19 cellular contexts compared by ENCODE assay signal in genomic region chr13:90956036-90956435, GRCh38.
A peak's percentile ranks its signal among the peaks of the same experiment; 100 is the strongest.
DNase-seq lines count a peak whose midpoint lies in the region; ATAC-seq and TF ChIP-seq lines count a peak whose summit lies in the region.
"Had no signal": no experiment of that assay in that cellular context is flagged by ENCODE, and none has a peak within 500 bp of the region (broad histone marks: within the 10 kb centered on the region; RNA-seq: fewer than 3 reads in every experiment).

No MANE protein-coding gene starts in this region.

- H3K9me2 ChIP-seq in neural cell (ENCODE audit: insufficient read depth, low read length) = no peaks in the 10 kb centered on the region

- H3K4me3 ChIP-seq in body of pancreas (no peak overlapping the region), neural cell (ENCODE audit: low read length) (no peak overlapping the region), uterus (no peak overlapping the region)
- H3K4me3 ChIP-seq: Peyer's patch had no signal

- peaks cover 8% of the 10 kb centered on the region for H3K4me1 ChIP-seq in body of pancreas
- no peaks in the 10 kb centered on the region for H3K4me1 ChIP-seq in uterus
- H3K4me1 ChIP-seq: BE2C, Peyer's patch had no signal

- no peak overlapping the region for H3K9ac ChIP-seq in neural cell (ENCODE audit: low read length)

- intact Hi-C loops in body of pancreas (cut with DNase I) (no loop called here), uterus (cut with DNase I; ENCODE audit: low total_unique reads) (no loop called here)

- 21 to 41% methylated on average over 1 of the region's 1 CpG for WGBS in body of pancreas, 2 donors

- no peak for TF ChIP-seq EP300 in neural cell (conservative IDR thresholded peaks at IDR 0.05; ENCODE audit: poor library complexity, severe bottlenecking)

- H3K27me3 ChIP-seq in body of pancreas = no peaks in the 10 kb centered on the region
- H3K27me3 ChIP-seq in neural cell (ENCODE audit: insufficient read depth, low read depth, low read length) = no peaks in the 10 kb centered on the region
- no peaks in the 10 kb centered on the region for H3K27me3 ChIP-seq in uterus
- H3K27me3 ChIP-seq: BE2C, Peyer's patch had no signal

- H3K36me3 ChIP-seq in body of pancreas (replicated peaks in 1 of 2; ENCODE audit: insufficient read depth in 1 of 2, low read depth in 2 of 2) = no peaks in the 10 kb centered on the region
- no peaks in the 10 kb centered on the region for H3K36me3 ChIP-seq in neural cell (ENCODE audit: insufficient read depth, low read length)
- H3K36me3 ChIP-seq in uterus = no peaks in the 10 kb centered on the region
- H3K36me3 ChIP-seq: BE2C, Peyer's patch had no signal

- H3K79me2 ChIP-seq in neural cell (replicated peaks; ENCODE audit: insufficient read depth, low read length) = no peaks in the 10 kb centered on the region

- TF ChIP-seq CTCF in body of pancreas (IDR thresholded peaks at IDR 0.05) (no peak), neural cell (IDR thresholded peaks at IDR 0.05; ENCODE audit: poor library complexity, severe bottlenecking) (no peak), uterus (IDR thresholded peaks at IDR 0.05) (no peak)

- DNase-seq in ELF-1 (ENCODE audit: low read depth, low spot score) (peak; percentile 5), NCI-H2227 (lab: John Stamatoyannopoulos, UW; ENCODE audit: unreplicated experiment) (peak; percentile 61), body of pancreas (no peak), COLO829 (ENCODE audit: low spot score) (no peak), NCI-H1930 (lab: John Stamatoyannopoulos, UW) (no peak), uterus (no peak)
- DNase-seq: BE2C, COR-L47, DMS 273 treated with DMSO at 0.1 percent for 48 hours, IMR-90, Karpas-422, MV-4-11, NCI-H1105 treated with DMSO at 0.1 percent for 48 hours, NCI-H2081, NCI-H69, Peyer's patch had no signal

- H3F3A ChIP-seq in neural cell (ENCODE audit: insufficient read depth, low read length, poor library complexity, severe bottlenecking) = no peaks in the 10 kb centered on the region

- TF ChIP-seq POLR2A in body of pancreas (IDR thresholded peaks at IDR 0.05) (no peak), uterus (IDR thresholded peaks at IDR 0.05) (no peak)

- H3K9me3 ChIP-seq in body of pancreas = no peaks in the 10 kb centered on the region
- no peaks in the 10 kb centered on the region for H3K9me3 ChIP-seq in neural cell (ENCODE audit: low read length)
- H3K9me3 ChIP-seq in uterus = no peaks in the 10 kb centered on the region
- H3K9me3 ChIP-seq: BE2C, Peyer's patch had no signal

- no peak overlapping the region for H3K4me2 ChIP-seq in neural cell (ENCODE audit: low read length)

- H2AFZ ChIP-seq in neural cell (ENCODE audit: low read depth, low read length) = no peak overlapping the region

- ATAC-seq in body of pancreas = peak; percentile 45
- ATAC-seq: HCT116, SK-N-SH treated with all-trans-retinoic acid at 6 μM for 48 hours had no signal

- no peaks in the 10 kb centered on the region for H4K20me1 ChIP-seq in neural cell (ENCODE audit: insufficient read depth)

- TF ChIP-seq RAD21 in neural cell (conservative IDR thresholded peaks at IDR 0.05) = no peak

- H3K27ac ChIP-seq in body of pancreas (no peak overlapping the region), neural cell (ENCODE audit: low read length) (no peak overlapping the region), uterus (no peak overlapping the region)
- H3K27ac ChIP-seq: Peyer's patch had no signal

TF ChIP-seq in neural cell, 6 proteins besides CTCF, POLR2A, EP300 and RAD21:
- TF ChIP-seq REST (IDR thresholded peaks at IDR 0.05; ENCODE audit: borderline replicate concordance) (peak; percentile 63), SMC3 (conservative IDR thresholded peaks at IDR 0.05; ENCODE audit: poor library complexity) (no peak)
TF ChIP-seq in neural cell: peak in this region for 1.

Comparison
In these comparisons a context has a peak if more than half of its experiments do, and no peak if none do; other contexts are left out.
1. DNase-seq: peak in ELF-1 (single experiment) and NCI-H2227 (single experiment); none in body of pancreas (0 of 4), COLO829 (single experiment), NCI-H1930 (0 of 2) and uterus (0 of 2).